Comparison of ENCODE assay signal across 8 cellular contexts in the genomic region with DNA sequence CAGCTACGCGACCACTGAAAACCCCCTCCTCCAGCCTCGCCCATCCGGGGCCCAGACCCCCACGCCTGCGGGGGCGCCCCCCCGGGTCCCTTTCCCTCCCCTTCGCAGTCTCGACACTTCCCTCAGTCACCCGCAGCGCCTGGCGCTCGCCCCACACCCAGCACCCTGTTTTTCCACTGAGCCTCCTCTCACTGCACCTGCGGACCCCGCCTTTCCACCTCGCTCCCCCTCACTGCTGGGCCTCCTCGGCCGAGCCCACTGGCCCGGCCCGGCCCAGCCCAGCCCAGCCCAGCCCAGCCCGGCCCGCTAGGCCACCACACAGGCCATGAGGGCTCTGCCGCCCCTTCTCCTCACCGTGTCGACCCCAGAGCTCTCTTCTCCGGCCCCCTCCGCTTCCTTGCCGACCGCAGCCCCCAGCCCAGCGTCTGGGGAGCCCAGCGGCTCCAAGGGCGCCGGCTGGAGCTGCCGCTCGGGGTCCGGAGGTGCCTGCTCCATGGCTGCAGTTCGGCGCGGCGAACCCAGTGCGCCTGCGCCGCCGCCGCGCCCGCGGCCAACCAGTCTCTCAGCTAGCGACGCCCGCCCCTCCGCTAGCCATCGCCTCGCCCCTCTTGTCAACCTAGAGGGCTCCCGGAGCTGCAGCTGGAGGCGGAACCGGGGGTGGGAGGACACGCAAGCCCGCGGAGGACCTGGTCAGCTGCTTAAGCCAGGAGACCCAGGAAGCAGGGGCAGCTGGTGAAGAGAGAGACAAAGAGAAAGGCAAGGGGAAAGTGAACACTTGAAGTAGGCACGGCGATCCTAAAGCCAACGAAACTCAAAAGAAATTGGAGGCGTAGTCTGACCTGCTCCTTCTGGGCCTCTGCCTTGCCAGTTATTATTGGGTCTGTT. TPM values are rescaled to one million over a fixed set of nuclear protein-coding genes. Genes with fewer than 3 reads are reported as not detected.
A peak's percentile ranks its signal among the peaks of the same experiment; 100 is the strongest.
DNase-seq lines count a peak whose midpoint lies in the region; TF ChIP-seq lines count a peak whose summit lies in the region.

A gene (minus strand): TSS at position 525 of the 885 bp plus-strand sequence. CDS start 30 bp downstream, at position 495.

- no peaks in the 10 kb centered on the region for H3K4me1 ChIP-seq in ES-I3 (ENCODE audit: insufficient read depth, low read length)
- H3K4me1 ChIP-seq in HAP-1 = peaks cover 4% of the 10 kb centered on the region

- H3K27me3 Mint-ChIP-seq in nephron progenitor cell (ENCODE audit: low read depth, poor library complexity) = peaks cover 3% of the 10 kb centered on the region
- H3K27me3 Mint-ChIP-seq in stimulated activated naive CD8-positive, alpha-beta T cell treated with anti-CD3 and anti-CD28 coated beads, Interleukin-15, Interleukin-2, amounts not matched to agents 100 ng/mL and 50 ng/mL, for 24 hours = no peaks in the 10 kb centered on the region

- TF ChIP-seq CTCF in nephron progenitor cell (IDR thresholded peaks at IDR 0.05) = no peak

- peaks cover 20% of the 10 kb centered on the region for H3K36me3 Mint-ChIP-seq in nephron progenitor cell (ENCODE audit: low read depth)
- peaks cover 19% of the 10 kb centered on the region for H3K36me3 Mint-ChIP-seq in stimulated activated naive CD8-positive, alpha-beta T cell treated with anti-CD3 and anti-CD28 coated beads, Interleukin-15, Interleukin-2, amounts not matched to agents 100 ng/mL and 50 ng/mL, for 24 hours (ENCODE audit: low read depth)

- H3K27me3 ChIP-seq in HAP-1 (ENCODE audit: low read depth) (no peaks in the 10 kb centered on the region), MG63 (no peaks in the 10 kb centered on the region)

- H3K9me3 Mint-ChIP-seq in nephron progenitor cell = no peaks in the 10 kb centered on the region
- no peaks in the 10 kb centered on the region for H3K9me3 Mint-ChIP-seq in stimulated activated naive CD8-positive, alpha-beta T cell treated with anti-CD3 and anti-CD28 coated beads, Interleukin-15, Interleukin-2, amounts not matched to agents 100 ng/mL and 50 ng/mL, for 24 hours

- peak within 1 kb of the TSS; percentile 56 for H3K27ac Mint-ChIP-seq in nephron progenitor cell
- H3K27ac Mint-ChIP-seq in stimulated activated naive CD8-positive, alpha-beta T cell treated with anti-CD3 and anti-CD28 coated beads, Interleukin-15, Interleukin-2, amounts not matched to agents 100 ng/mL and 50 ng/mL, for 24 hours = peak within 1 kb of the TSS; percentile 95

- H3K9ac ChIP-seq in ES-I3 (ENCODE audit: low read depth, low read length) = peak within 1 kb of the TSS; percentile 93

- peak within 1 kb of the TSS; percentile 94 for H3K4me3 Mint-ChIP-seq in nephron progenitor cell
- H3K4me3 Mint-ChIP-seq in stimulated activated naive CD8-positive, alpha-beta T cell treated with anti-CD3 and anti-CD28 coated beads, Interleukin-15, Interleukin-2, amounts not matched to agents 100 ng/mL and 50 ng/mL, for 24 hours = peak within 1 kb of the TSS; percentile 98

- H3K4me3 ChIP-seq in HAP-1 (peak within 1 kb of the TSS; percentile 95), MG63 (peak within 1 kb of the TSS; percentile 90)

- in situ Hi-C loops in HAP-1 (cut with MboI; ENCODE audit: low sequenced_read_pairs) = no loop called here

- H3K36me3 ChIP-seq in ES-I3 (ENCODE audit: insufficient read depth, low read length) (no peaks in the 10 kb centered on the region), HAP-1 (replicated peaks) (peaks cover 10% of the 10 kb centered on the region), MG63 (peaks cover 13% of the 10 kb centered on the region)

- H3K9me3 ChIP-seq in ES-I3 (ENCODE audit: control insufficient read depth, insufficient read depth, low read length) (no peaks in the 10 kb centered on the region), HAP-1 (no peaks in the 10 kb centered on the region), MG63 (no peaks in the 10 kb centered on the region)

- DNase-seq in HAP-1 (ENCODE audit: low spot score in 2 of 2) (peak; percentile 90 to 94), MG63 (peak; percentile 99), SHP77 treated with DMSO at 0.1 percent for 48 hours (lab: John Stamatoyannopoulos, UW) (peak; percentile 72), fibroblast of the conjunctiva (ENCODE audit: low read depth) (peak; percentile 90), nephron progenitor cell (peak; percentile 93)
- peak; percentile 95 for DNase-seq in activated effector memory CD4-positive, alpha-beta T cell treated with anti-CD3 and anti-CD28 coated beads, Interleukin-2, amount 50 U/mL, for 16 hours

- peaks cover 28% of the 10 kb centered on the region for H3K4me1 Mint-ChIP-seq in nephron progenitor cell
- peaks cover 33% of the 10 kb centered on the region for H3K4me1 Mint-ChIP-seq in stimulated activated naive CD8-positive, alpha-beta T cell treated with anti-CD3 and anti-CD28 coated beads, Interleukin-15, Interleukin-2, amounts not matched to agents 100 ng/mL and 50 ng/mL, for 24 hours (ENCODE audit: low read depth)

RNA-seq across cellular contexts. Expression of the gene that starts here (rescaled TPM):
- total RNA-seq in MG63 (2014; rRNA removed; shearing (Covaris generic); ENCODE audit: low replicate concordance) = 16.2 and 44.6 TPM in 2 replicates

Comparison
In these comparisons a context has a peak if more than half of its experiments do, and no peak if none do; other contexts are left out.
1. Peak in every context shown above with its lines: DNase-seq and H3K4me3 ChIP-seq.